ENCODE assay signal across 17 cellular contexts in the genomic region with DNA sequence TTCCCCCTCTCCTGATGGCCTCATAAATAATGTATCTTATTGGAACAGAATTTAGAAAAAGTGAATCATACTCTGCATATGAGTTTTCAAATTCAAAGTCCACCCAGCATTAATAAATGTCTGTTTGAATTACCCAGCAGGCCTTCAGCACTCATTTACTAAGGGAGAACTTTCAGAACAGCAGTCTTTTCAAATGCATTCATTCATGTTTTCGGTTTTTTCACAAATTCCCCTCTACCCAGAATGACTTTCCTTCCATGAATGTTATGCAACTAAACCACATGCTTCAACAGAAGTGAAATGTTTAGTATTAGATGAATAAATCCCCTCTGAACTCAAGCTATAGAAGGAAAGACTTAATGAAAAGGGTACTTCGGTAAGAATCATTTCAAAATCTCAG.
DNase-seq lines count a peak whose midpoint lies in the region; ATAC-seq, FAIRE-seq and TF ChIP-seq lines count a peak whose summit lies in the region.
"Had no signal": no experiment of that assay in that cellular context is flagged by ENCODE, and none has a peak within 500 bp of the region (broad histone marks: within the 10 kb centered on the region; RNA-seq: fewer than 3 reads in every experiment).

No MANE protein-coding gene starts in this region.

- H3K4me1 ChIP-seq in astrocyte (ENCODE audit: insufficient read depth, low read length) = no peaks in the 10 kb centered on the region

- H3K4me3 Mint-ChIP-seq in activated naive CD4-positive, alpha-beta T cell treated with anti-CD3 and anti-CD28 coated beads, Interleukin-2, amount 10 ng/mL, durations not matched to agents 7 days and 5 days = no peak overlapping the region
- no peak overlapping the region for H3K4me3 Mint-ChIP-seq in astrocyte (ENCODE audit: unreplicated experiment)
- peak overlapping the region; percentile 34 for H3K4me3 Mint-ChIP-seq in stimulated activated memory B cell treated with anti-CD40 and anti-IgM and Interleukin-4, amounts not matched to agents 10 μg/mL and 1 μg/mL and 100 μg/mL, for 72 hours
- H3K4me3 Mint-ChIP-seq: activated naive CD8-positive, alpha-beta T cell treated with anti-CD3 and anti-CD28 coated beads, Interleukin-2, amount 10 ng/mL, durations not matched to agents 7 days and 5 days had no signal

- no peak for ATAC-seq in stimulated activated memory B cell treated with anti-CD40 and anti-IgM and Interleukin-4, amounts not matched to agents 10 μg/mL and 1 μg/mL and 100 μg/mL, for 72 hours
- no peak for ATAC-seq in GM21576 (IDR thresholded peaks at IDR 0.05; ENCODE audit: unreplicated experiment)

- H3K27ac ChIP-seq in astrocyte (ENCODE audit: low read depth, low read length) = no peak overlapping the region

- FAIRE-seq in astrocyte (lab: Jason Lieb, UNC) = no peak
- no peak for FAIRE-seq in HTR-8/SVneo (lab: Jason Lieb, UNC)
- FAIRE-seq: endothelial cell of umbilical vein had no signal

- peak overlapping the region; percentile 62 for H3K27ac Mint-ChIP-seq in activated naive CD4-positive, alpha-beta T cell treated with anti-CD3 and anti-CD28 coated beads, Interleukin-2, amount 10 ng/mL, durations not matched to agents 7 days and 5 days
- H3K27ac Mint-ChIP-seq in astrocyte (ENCODE audit: unreplicated experiment) = no peak overlapping the region
- peak overlapping the region; percentile 79 for H3K27ac Mint-ChIP-seq in stimulated activated memory B cell treated with anti-CD40 and anti-IgM and Interleukin-4, amounts not matched to agents 10 μg/mL and 1 μg/mL and 100 μg/mL, for 72 hours
- H3K27ac Mint-ChIP-seq: activated naive CD8-positive, alpha-beta T cell treated with anti-CD3 and anti-CD28 coated beads, Interleukin-2, amount 10 ng/mL, durations not matched to agents 7 days and 5 days had no signal

- TF ChIP-seq CTCF in astrocyte (IDR thresholded peaks at IDR 0.05; ENCODE audit: insufficient read depth, low read depth, low read length) = no peak

- CTCF ChIA-PET in activated naive CD4-positive, alpha-beta T cell treated with anti-CD3 and anti-CD28 coated beads, Interleukin-2, amount 10 ng/mL, durations not matched to agents 7 days and 5 days (lab: Charles Lee) = interaction anchor here (1.3 to 2.4 kb wide), 2 partner anchors 19 to 25 kb away, joined by 3 to 11 read pairs; no protein-coding TSS in a partner anchor

- H3K9ac ChIP-seq in astrocyte (ENCODE audit: low read length) = no peak overlapping the region

- no peak overlapping the region for H2AFZ ChIP-seq in astrocyte (ENCODE audit: low read depth, low read length)

- no peaks in the 10 kb centered on the region for H4K20me1 ChIP-seq in astrocyte (ENCODE audit: insufficient read depth, low read length)

- H3K27me3 Mint-ChIP-seq in activated naive CD4-positive, alpha-beta T cell treated with anti-CD3 and anti-CD28 coated beads, Interleukin-2, amount 10 ng/mL, durations not matched to agents 7 days and 5 days = no peaks in the 10 kb centered on the region
- no peaks in the 10 kb centered on the region for H3K27me3 Mint-ChIP-seq in astrocyte (ENCODE audit: low read depth, unreplicated experiment)
- no peaks in the 10 kb centered on the region for H3K27me3 Mint-ChIP-seq in stimulated activated memory B cell treated with anti-CD40 and anti-IgM and Interleukin-4, amounts not matched to agents 10 μg/mL and 1 μg/mL and 100 μg/mL, for 72 hours
- H3K27me3 Mint-ChIP-seq: activated CD4-positive, alpha-beta T cell treated with anti-CD3 and anti-CD28 coated beads, Interleukin-2, amount 10 ng/mL, durations not matched to agents 24 days and 14 days; activated naive CD8-positive, alpha-beta T cell treated with anti-CD3 and anti-CD28 coated beads, Interleukin-2, amount 10 ng/mL, durations not matched to agents 7 days and 5 days had no signal

- no peaks in the 10 kb centered on the region for H3K27me3 ChIP-seq in astrocyte (ENCODE audit: insufficient read depth, low read length)

- no peaks in the 10 kb centered on the region for H3K9me3 ChIP-seq in astrocyte (ENCODE audit: insufficient read depth, low read depth, low read length)

- H3K9me3 Mint-ChIP-seq in activated naive CD4-positive, alpha-beta T cell treated with anti-CD3 and anti-CD28 coated beads, Interleukin-2, amount 10 ng/mL, durations not matched to agents 7 days and 5 days = no peaks in the 10 kb centered on the region
- no peaks in the 10 kb centered on the region for H3K9me3 Mint-ChIP-seq in astrocyte (ENCODE audit: unreplicated experiment)
- no peaks in the 10 kb centered on the region for H3K9me3 Mint-ChIP-seq in stimulated activated memory B cell treated with anti-CD40 and anti-IgM and Interleukin-4, amounts not matched to agents 10 μg/mL and 1 μg/mL and 100 μg/mL, for 72 hours
- H3K9me3 Mint-ChIP-seq: activated CD4-positive, alpha-beta T cell treated with anti-CD3 and anti-CD28 coated beads, Interleukin-2, amount 10 ng/mL, durations not matched to agents 24 days and 14 days; activated naive CD8-positive, alpha-beta T cell treated with anti-CD3 and anti-CD28 coated beads, Interleukin-2, amount 10 ng/mL, durations not matched to agents 7 days and 5 days had no signal

- DNase-seq in activated naive CD4-positive, alpha-beta T cell treated with anti-CD3 and anti-CD28 coated beads, Interleukin-2, amount 10 ng/mL, durations not matched to agents 7 days and 5 days = no peak
- DNase-seq in activated naive CD4-positive, alpha-beta T cell treated with Interleukin-2 at 50 U/mL for 16 hours = no peak
- DNase-seq in MV-4-11 (lab: John Stamatoyannopoulos, UW) (peak; percentile 62), astrocyte (ENCODE audit: low read depth) (peak; percentile 42), HTR-8/SVneo (ENCODE audit: insufficient read length, low spot score) (no peak), pons (ENCODE audit: low spot score) (no peak)
- DNase-seq: activated CD4-positive, alpha-beta T cell treated with anti-CD3 and anti-CD28 coated beads, Interleukin-2, amount 10 ng/mL, durations not matched to agents 24 days and 14 days; activated naive CD8-positive, alpha-beta T cell treated with anti-CD3 and anti-CD28 coated beads, Interleukin-2, amount 10 ng/mL, durations not matched to agents 7 days and 5 days; DMS79; Karpas-422; kidney glomerular epithelial cell; NCI-H1694; NCI-H510A; posterior cingulate gyrus had no signal

- peaks cover 70% of the 10 kb centered on the region for H3K36me3 Mint-ChIP-seq in activated naive CD4-positive, alpha-beta T cell treated with anti-CD3 and anti-CD28 coated beads, Interleukin-2, amount 10 ng/mL, durations not matched to agents 7 days and 5 days
- no peaks in the 10 kb centered on the region for H3K36me3 Mint-ChIP-seq in astrocyte (ENCODE audit: low read depth, unreplicated experiment)
- peaks cover 34% of the 10 kb centered on the region for H3K36me3 Mint-ChIP-seq in stimulated activated memory B cell treated with anti-CD40 and anti-IgM and Interleukin-4, amounts not matched to agents 10 μg/mL and 1 μg/mL and 100 μg/mL, for 72 hours

- peaks cover 60% of the 10 kb centered on the region for H3K4me1 Mint-ChIP-seq in activated naive CD4-positive, alpha-beta T cell treated with anti-CD3 and anti-CD28 coated beads, Interleukin-2, amount 10 ng/mL, durations not matched to agents 7 days and 5 days
- peaks cover 8% of the 10 kb centered on the region for H3K4me1 Mint-ChIP-seq in astrocyte (ENCODE audit: low read depth, unreplicated experiment)
- peaks cover 73% of the 10 kb centered on the region for H3K4me1 Mint-ChIP-seq in stimulated activated memory B cell treated with anti-CD40 and anti-IgM and Interleukin-4, amounts not matched to agents 10 μg/mL and 1 μg/mL and 100 μg/mL, for 72 hours

- no peak overlapping the region for H3K4me2 ChIP-seq in astrocyte (ENCODE audit: low read length)

- H3K4me3 ChIP-seq in astrocyte (ENCODE audit: insufficient read depth, low read depth, low read length) = no peak overlapping the region

- no peaks in the 10 kb centered on the region for H3K36me3 ChIP-seq in astrocyte (ENCODE audit: insufficient read depth, low read length)

- no peaks in the 10 kb centered on the region for H3K79me2 ChIP-seq in astrocyte (ENCODE audit: insufficient read depth, low read length)

Comparison
In these comparisons a context has a peak if more than half of its experiments do, and no peak if none do; other contexts are left out.
1. DNase-seq: peak in MV-4-11 (single experiment) and astrocyte (single experiment); none in activated naive CD4-positive, alpha-beta T cell treated with anti-CD3 and anti-CD28 coated beads, Interleukin-2, amount 10 ng/mL, durations not matched to agents 7 days and 5 days (single experiment), activated naive CD4-positive, alpha-beta T cell treated with Interleukin-2 at 50 U/mL for 16 hours (single experiment), HTR-8/SVneo (single experiment) and pons (single experiment).